In the genomic region with DNA sequence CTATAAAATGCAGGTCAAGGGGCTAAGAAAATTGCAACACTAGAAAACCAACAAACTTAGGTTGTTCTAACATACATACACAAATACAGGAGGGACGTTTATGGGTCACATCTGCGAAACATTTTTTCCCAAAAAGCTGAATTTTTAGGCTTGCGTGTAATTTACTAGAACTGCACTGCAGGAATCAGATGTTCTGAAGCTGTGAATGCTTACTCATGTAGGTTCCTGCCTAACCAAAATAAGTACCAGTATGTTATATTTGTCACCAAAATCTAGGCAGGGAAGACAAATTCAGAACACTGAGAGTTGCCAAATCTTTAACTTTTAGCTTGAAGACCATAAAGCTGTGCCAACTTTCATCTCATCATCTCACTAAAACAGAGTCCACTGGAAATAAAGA, we compare ENCODE assay signal across 14 cellular contexts. TPM values are rescaled to one million over a fixed set of nuclear protein-coding genes. Genes with fewer than 3 reads are reported as not detected.
DNase-seq lines count a peak whose midpoint lies in the region; ATAC-seq and TF ChIP-seq lines count a peak whose summit lies in the region.
"Had no signal": no experiment of that assay in that cellular context is flagged by ENCODE, and none has a peak within 500 bp of the region (broad histone marks: within the 10 kb centered on the region; RNA-seq: fewer than 3 reads in every experiment).

No MANE protein-coding gene starts in this region.

- peaks cover 4 to 48% (median 17%) of the 10 kb centered on the region in 3 donors for H3K4me1 ChIP-seq in gastroesophageal sphincter
- peaks cover 38 to 46% of the 10 kb centered on the region in 2 donors for H3K4me1 ChIP-seq in gastrocnemius medialis
- H3K4me1 ChIP-seq: BE2C had no signal

- TF ChIP-seq EP300 in gastroesophageal sphincter (IDR thresholded peaks at IDR 0.05), result no peak

- H3K27ac ChIP-seq in VCaP (peak overlapping the region; percentile 97; the same call in 1 of the 2 replicates), gastroesophageal sphincter (peak overlapping the region in 3 of 4 donors; percentile 90 to 100 (median 99)), gastrocnemius medialis (peak overlapping the region; percentile 92 to 99 (median 99))

- in situ Hi-C loops in gastrocnemius medialis (cut with MboI; ENCODE audit: low sequenced_read_pairs in 4 of 4), result loop anchor here in 1 of 4 donors (25.0 kb wide), 1 partner anchor 110 kb away; no protein-coding TSS in a partner anchor

- DNase-seq in GM04503 (ENCODE audit: low read depth) (peak; percentile 37), gastrocnemius medialis (no peak), NCI-H187 (lab: John Stamatoyannopoulos, UW) (no peak), left colon (no peak), cerebellar cortex (ENCODE audit: low spot score) (no peak)
- DNase-seq: activated CD4-positive, alpha-beta T cell treated with anti-CD3 and anti-CD28 coated beads, Interleukin-2, amount 10 ng/mL, durations not matched to agents 24 days and 14 days; BE2C; NCI-H446 had no signal

- H3K36me3 ChIP-seq in gastroesophageal sphincter (peaks cover 0 to 12% of the 10 kb centered on the region in 2 donors), gastrocnemius medialis (no peaks in the 10 kb centered on the region)
- H3K36me3 ChIP-seq: BE2C, Peyer's patch had no signal

- H3K4me3 ChIP-seq in gastroesophageal sphincter (no peak overlapping the region), gastrocnemius medialis (no peak overlapping the region)
- H3K4me3 ChIP-seq: Peyer's patch had no signal

- H3K27me3 ChIP-seq in gastroesophageal sphincter (no peaks in the 10 kb centered on the region), gastrocnemius medialis (no peaks in the 10 kb centered on the region)
- H3K27me3 ChIP-seq: BE2C, Peyer's patch had no signal

- intact Hi-C loops in gastrocnemius medialis (cut with DNase I; ENCODE audit: low total_unique reads) (no loop called here), left colon (cut with DNase I, micrococcal nuclease) (no loop called here)

- TF ChIP-seq CTCF in VCaP (conservative IDR thresholded peaks at IDR 0.05) (no peak), gastroesophageal sphincter (IDR thresholded peaks at IDR 0.05) (no peak), gastrocnemius medialis (IDR thresholded peaks at IDR 0.05 in 4 of 5, conservative IDR thresholded peaks at IDR 0.05 in 1 of 5) (no peak)

- no peaks in the 10 kb centered on the region for H3K9me3 ChIP-seq in gastroesophageal sphincter
- H3K9me3 ChIP-seq in gastrocnemius medialis, result no peaks in the 10 kb centered on the region
- H3K9me3 ChIP-seq: BE2C, Peyer's patch had no signal

- ATAC-seq in gastroesophageal sphincter (no peak), gastrocnemius medialis (no peak), left colon (no peak), HG03520 (IDR thresholded peaks at IDR 0.05; ENCODE audit: unreplicated experiment) (no peak)
- ATAC-seq: activated T-helper 17 cell treated with anti-CD3 and anti-CD28 coated beads, Interleukin-2, amount 50 U/mL, for 72 hours; GM12878 had no signal

- TF ChIP-seq POLR2A in gastroesophageal sphincter (IDR thresholded peaks at IDR 0.05) (no peak), gastrocnemius medialis (IDR thresholded peaks at IDR 0.05) (no peak)

- WGBS in gastroesophageal sphincter (ENCODE audit: low coverage in 1 of 2), 2 donors, result 54 to 60% methylated on average over 3 of the region's 3 CpGs

RNA-seq across cellular contexts. Expression of gene UBE2H, which starts 5.8 kb away (rescaled TPM):
- total RNA-seq in gastroesophageal sphincter (10 to 100 TPM; 80.2 to 96.2 (median 85.0) TPM), gastrocnemius medialis (100 to 1,000 TPM in 2 of 4 donors, 10 to 100 TPM in 2; 82.7 to 162 (median 103) TPM), left colon (10 to 100 TPM; 32.2 to 49.1 TPM)
